Comparison of ENCODE assay signal across 1 cellular context in the genomic region with DNA sequence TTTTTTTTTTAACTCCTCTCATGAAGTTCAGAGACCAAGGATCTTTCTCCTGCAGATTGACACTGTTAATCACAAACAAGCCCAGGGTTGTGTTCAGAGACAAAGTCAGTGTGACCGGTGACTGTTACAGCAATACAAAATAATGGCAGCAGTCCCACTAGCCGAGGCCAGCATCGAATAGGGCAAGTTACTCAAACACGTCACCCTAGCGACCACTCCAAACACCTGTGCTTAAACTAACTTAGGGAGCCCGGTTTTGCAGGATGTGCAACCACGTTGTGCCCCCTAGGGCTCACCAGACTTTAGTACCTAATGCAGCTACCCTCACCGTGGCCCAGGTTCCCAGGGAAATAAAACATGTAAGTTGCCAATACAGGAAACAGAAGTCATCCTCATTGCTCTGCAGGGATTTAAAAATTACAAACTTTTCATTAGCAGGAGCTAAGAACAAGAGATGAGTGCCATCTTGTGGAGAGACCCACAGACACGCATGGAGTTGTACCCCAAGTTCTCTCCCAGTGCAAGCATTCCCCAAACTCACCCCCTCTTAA.
A peak's percentile ranks its signal among the peaks of the same experiment; 100 is the strongest.
TF ChIP-seq lines count a peak whose summit lies in the region.

No MANE protein-coding gene starts in this region.

TF ChIP-seq in GM12878, 131 proteins besides CTCF, POLR2A, EP300 and RAD21:
- TF ChIP-seq SMAD5 (IDR thresholded peaks at IDR 0.05; ENCODE audit: low read depth) (no peak), NFYA (IDR thresholded peaks at IDR 0.05; ENCODE audit: borderline replicate concordance, low read depth, low read length) (no peak), SMC3 (IDR thresholded peaks at IDR 0.05; ENCODE audit: borderline replicate concordance, low read length) (peak; percentile 69), RFX5 (IDR thresholded peaks at IDR 0.05; ENCODE audit: low read depth, low read length) (no peak)
TF ChIP-seq in GM12878: peak in this region for 1.
